In the genomic region with DNA sequence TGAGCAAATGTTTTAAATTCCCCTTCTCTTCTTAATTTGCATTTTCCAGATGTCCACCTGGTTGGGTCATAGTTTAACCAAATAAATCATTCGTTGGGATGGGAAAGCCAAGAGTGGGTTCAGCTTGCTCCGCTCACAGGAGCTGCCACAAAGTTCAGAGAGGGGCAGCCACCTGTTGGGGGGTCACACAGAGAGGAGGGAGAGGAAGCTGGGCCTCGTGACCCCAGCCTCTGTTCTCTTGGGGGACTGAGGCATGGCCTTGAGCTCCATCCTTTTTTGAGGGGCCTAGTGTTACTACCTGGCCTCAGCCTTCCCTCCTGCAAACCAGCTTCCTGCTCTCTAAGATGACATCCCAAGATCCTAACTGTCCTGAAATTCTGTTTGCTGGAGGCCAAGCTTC, we compare ENCODE assay signal across 18 cellular contexts. TPM values are rescaled to one million over a fixed set of nuclear protein-coding genes. Genes with fewer than 3 reads are reported as not detected.
DNase-seq lines count a peak whose midpoint lies in the region; ATAC-seq, FAIRE-seq and TF ChIP-seq lines count a peak whose summit lies in the region.
"Had no signal": no experiment of that assay in that cellular context is flagged by ENCODE, and none has a peak within 500 bp of the region (broad histone marks: within the 10 kb centered on the region; RNA-seq: fewer than 3 reads in every experiment).

No MANE protein-coding gene starts in this region.

- BruUV-seq in GM12878 (replicated peaks; lab: Mats Ljungman, UMichigan), result TSS peak; percentile 55

- peaks cover 48% of the 10 kb centered on the region for H3F3A ChIP-seq in DOHH2 (ENCODE audit: control insufficient read depth, insufficient read depth)

- in situ Hi-C loops in GM12878 (cut with MboI), result no loop called here

- no peaks in the 10 kb centered on the region for H3K9me3 ChIP-seq in DOHH2 (ENCODE audit: control insufficient read depth, insufficient read depth, low read length)
- no peaks in the 10 kb centered on the region for H3K9me3 ChIP-seq in Karpas-422 (ENCODE audit: low read length)
- no peaks in the 10 kb centered on the region for H3K9me3 ChIP-seq in GM12878 (replicated peaks; ENCODE audit: control insufficient read depth, insufficient read depth, low read length)
- H3K9me3 ChIP-seq in suprapubic skin, result no peaks in the 10 kb centered on the region
- H3K9me3 ChIP-seq: BLaER1, Caco-2 had no signal

- FAIRE-seq in GM12891 (lab: Jason Lieb, UNC) (peak; percentile 76), GM12878 (lab: Jason Lieb, UNC) (no peak)
- FAIRE-seq: GM18507, K562 had no signal

- no peak for TF ChIP-seq RAD21 in GM12878 (IDR thresholded peaks at IDR 0.05; ENCODE audit: insufficient read depth, low read depth, low read length)

- H3K27me3 ChIP-seq in DOHH2 (ENCODE audit: control insufficient read depth, low read length), result no peaks in the 10 kb centered on the region
- no peaks in the 10 kb centered on the region for H3K27me3 ChIP-seq in Karpas-422 (ENCODE audit: low read length)
- no peaks in the 10 kb centered on the region for H3K27me3 ChIP-seq in GM12878 (replicated peaks in 1 of 2; ENCODE audit: control insufficient read depth in 2 of 2, insufficient read depth in 2 of 2, low read length in 1 of 2)
- no peaks in the 10 kb centered on the region for H3K27me3 ChIP-seq in suprapubic skin
- H3K27me3 ChIP-seq: BLaER1 had no signal

- H3K27ac ChIP-seq in DOHH2 (ENCODE audit: low read depth, low read length) (peak overlapping the region; percentile 97), Karpas-422 (ENCODE audit: low read length) (peak overlapping the region; percentile 99), GM12878 (ENCODE audit: control insufficient read depth, insufficient read depth) (peak overlapping the region; percentile 1), suprapubic skin (no peak overlapping the region)
- H3K27ac ChIP-seq: BLaER1, HL-60 had no signal

- H3K79me2 ChIP-seq in DOHH2 (ENCODE audit: control insufficient read depth, low read length), result peaks cover 92% of the 10 kb centered on the region
- H3K79me2 ChIP-seq in Karpas-422 (ENCODE audit: low read length), result peaks cover 66% of the 10 kb centered on the region
- H3K79me2 ChIP-seq in GM12878 (ENCODE audit: control insufficient read depth, insufficient read depth, low read length), result peaks cover 10% of the 10 kb centered on the region

- RAD21 ChIA-PET in GM12878 (lab: Charles Lee; ENCODE audit: unreplicated experiment), result interaction anchor here (14.0 kb wide), 1 partner anchor 14 kb away, joined by 394 read pairs; no protein-coding TSS in a partner anchor

- intact Hi-C loops in GM12878 (cut with micrococcal nuclease; ENCODE audit: unreplicated experiment), result no loop called here

- H2AFZ ChIP-seq in Karpas-422 (ENCODE audit: low read length), result no peak overlapping the region
- H2AFZ ChIP-seq in GM12878 (ENCODE audit: control insufficient read depth, low read depth, low read length), result no peak overlapping the region

- no peak for ATAC-seq in GM12878
- no peak for ATAC-seq in GM18907 (IDR thresholded peaks at IDR 0.05; ENCODE audit: unreplicated experiment)
- ATAC-seq: K562 had no signal

- H3K36me3 ChIP-seq in DOHH2 (ENCODE audit: control insufficient read depth, low read length) (peaks cover 71% of the 10 kb centered on the region), Karpas-422 (ENCODE audit: insufficient read depth, low read length) (peaks cover 29% of the 10 kb centered on the region; the same call in 1 of the 2 replicates), GM12878 (ENCODE audit: control insufficient read depth in 2 of 2, insufficient read depth in 2 of 2, low read length in 1 of 2) (no peaks in the 10 kb centered on the region; a peak in 1 of 4 replicates), suprapubic skin (no peaks in the 10 kb centered on the region)

- H3K9ac ChIP-seq in Karpas-422 (ENCODE audit: low read length) (peak overlapping the region; percentile 94), GM12878 (ENCODE audit: control insufficient read depth, insufficient read depth, low read length) (no peak overlapping the region)
- H3K9ac ChIP-seq: BLaER1 had no signal

- WGBS in GM12878 (ENCODE audit: insufficient coverage, insufficient replicate concordance, low lambda C conversion rate, missing lambda C conversion rate), result 44% methylated on average over 3 of the region's 3 CpGs
- WGBS in suprapubic skin, result 90% methylated on average over 3 of the region's 3 CpGs

- H4K20me1 ChIP-seq in DOHH2 (ENCODE audit: control insufficient read depth, insufficient read depth, low read depth, low read length) (peaks cover 12% of the 10 kb centered on the region; the same call in 1 of the 2 replicates), Karpas-422 (ENCODE audit: insufficient read depth, low read depth, low read length) (peaks cover 30% of the 10 kb centered on the region; the same call in 1 of the 2 replicates), GM12878 (ENCODE audit: control insufficient read depth, insufficient read depth) (no peaks in the 10 kb centered on the region)

- no peak for TF ChIP-seq EP300 in GM12878 (IDR thresholded peaks at IDR 0.05; ENCODE audit: borderline replicate concordance in 1 of 2, control insufficient read depth in 1 of 2, low read depth in 2 of 2, low read length in 2 of 2)
- no peak for TF ChIP-seq EP300 in suprapubic skin (IDR thresholded peaks at IDR 0.05)

- H3K9me2 ChIP-seq in DOHH2 (replicated peaks; ENCODE audit: control insufficient read depth, low read length) (no peaks in the 10 kb centered on the region), Karpas-422 (replicated peaks; ENCODE audit: insufficient read depth, low read length) (no peaks in the 10 kb centered on the region)

- CTCF ChIA-PET in GM12878 (lab: Yijun Ruan, JAX), result interaction anchor here (4.6 to 6.6 kb wide), 3 partner anchors 10 to 21 kb away, joined by 22 to 86 read pairs (median 23); no protein-coding TSS in a partner anchor

- no peak for DNase-seq in GM12891 (ENCODE audit: insufficient read length, low spot score)
- peak; percentile 65 for DNase-seq in Karpas-422
- DNase-seq in GM12878 (ENCODE audit: low read depth, low spot score), result no peak
- DNase-seq in suprapubic skin (ENCODE audit: low spot score in 2 of 2), result no peak
- no peak for DNase-seq in central memory CD4-positive, alpha-beta T cell
- DNase-seq: 8988T; AML-193; Caco-2; CD8-positive, alpha-beta memory T cell; DMS53; HCEC 1CT; Kasumi-1 had no signal

- SMC1A ChIA-PET in GM12878 (lab: Charles Lee; ENCODE audit: uncharacterized antibody, unreplicated experiment), result interaction anchor here (0.9 to 4.8 kb wide), 5 partner anchors 11 to 26 kb away, joined by 3 to 83 read pairs (median 3); no protein-coding TSS in a partner anchor

- peak overlapping the region; percentile 96 for H3K4me3 ChIP-seq in DOHH2 (ENCODE audit: low read length)
- peak overlapping the region; percentile 78 for H3K4me3 ChIP-seq in Karpas-422 (ENCODE audit: low read length)
- peak overlapping the region; percentile 9; the same call in 1 of the 2 replicates for H3K4me3 ChIP-seq in GM12878
- no peak overlapping the region for H3K4me3 ChIP-seq in suprapubic skin
- H3K4me3 ChIP-seq: BLaER1, K562 had no signal

- H3K4me1 ChIP-seq in DOHH2 (ENCODE audit: control insufficient read depth, low read length) (peaks cover 70% of the 10 kb centered on the region), Karpas-422 (ENCODE audit: low read length) (peaks cover 86% of the 10 kb centered on the region), GM12878 (ENCODE audit: control insufficient read depth, insufficient read depth, low read length) (peaks cover 24% of the 10 kb centered on the region), suprapubic skin (peaks cover 9% of the 10 kb centered on the region)
- H3K4me1 ChIP-seq: Caco-2 had no signal

- H3K4me2 ChIP-seq in DOHH2 (ENCODE audit: low read length) (peak overlapping the region; percentile 91), Karpas-422 (ENCODE audit: low read depth, low read length, poor library complexity, severe bottlenecking) (peak overlapping the region; percentile 89), GM12878 (ENCODE audit: control insufficient read depth, insufficient read depth) (peak overlapping the region; percentile 40)
- H3K4me2 ChIP-seq: BLaER1 had no signal

- TF ChIP-seq POLR2A in GM12891 (IDR thresholded peaks at IDR 0.05; ENCODE audit: low read depth, low read length) (no peak), GM12878 (IDR thresholded peaks at IDR 0.05; ENCODE audit: low read depth, low read length) (no peak), suprapubic skin (IDR thresholded peaks at IDR 0.05) (no peak)

- POLR2A ChIA-PET in GM12878 (lab: Charles Lee), result interaction anchor here (4.0 kb wide), 1 partner anchor 10 kb away, joined by 74 read pairs; no protein-coding TSS in a partner anchor

- TF ChIP-seq CTCF in DOHH2 (IDR thresholded peaks at IDR 0.05; ENCODE audit: low read depth, low read length, poor library complexity, severe bottlenecking), result no peak
- TF ChIP-seq CTCF in GM12878 (IDR thresholded peaks at IDR 0.05 in 2 of 3, conservative IDR thresholded peaks at IDR 0.05 in 1 of 3; ENCODE audit: control insufficient read depth in 2 of 3, extremely low read depth in 1 of 3, insufficient read depth in 1 of 3, low read depth in 3 of 3, low read length in 3 of 3), result no peak
- no peak for TF ChIP-seq CTCF in suprapubic skin (IDR thresholded peaks at IDR 0.05)

RNA-seq across cellular contexts. Expression of a gene that starts 2.5 kb away (rescaled TPM):
- polyA plus RNA-seq in GM12891 (2012; ENCODE audit: low read depth, missing spikeins), result 64.8 TPM
- total RNA-seq in Karpas-422 (2014; rRNA removed; shearing (Covaris generic); ENCODE audit: low replicate concordance), result 395 and 679 TPM in 2 replicates
- 4.9 and 5.2 TPM in 2 replicates for total RNA-seq in GM12878 (2013; cell fraction: nucleolus; rRNA removed)
- total RNA-seq in GM12878 (2014; rRNA removed) (13.6 and 17.9 TPM in 2 replicates), GM12878 (2014; rRNA removed; fragmentation: Illumina TruSeq; extraction: Trizol) (6.4 and 7.6 TPM in 2 replicates), GM12878 (2021) (33.0 and 36.6 TPM in 2 replicates), suprapubic skin (1 to 10 TPM in 1 of 4 donors, under 1 TPM in 2, not detected in 1; 0.68 to 1.8 (median 0.73) TPM)
- polyA plus RNA-seq in GM12878 (2011; ENCODE audit: low read depth), result 13.7 TPM
- polyA plus RNA-seq in GM12878 (2011; rRNA removed) (0.69 and 1.8 TPM in 2 replicates), GM12878 (2014; fragmentation: Illumina TruSeq; extraction: Trizol) (4.2 and 10.0 TPM in 2 replicates), GM12878 (2014; fragmentation: Nextera tagmentation; extraction: Ambion mirVana) (under 1 TPM; 0.09 to 0.21 TPM), GM12878 (2014; rRNA removed) (22.7 and 33.8 TPM in 2 replicates), GM12878 (2016; fragmentation: Nextera tagmentation; extraction: Ambion mirVana) (10 to 100 TPM in 1 of 2 experiments, 1 to 10 TPM in 1; 7.8 to 11.3 TPM)
- 4.8 and 5.5 TPM in 2 replicates for polyA plus RNA-seq in GM12878 (2011; cell fraction: cytosol; rRNA removed)
- 8.7 and 9.5 TPM in 2 replicates for polyA plus RNA-seq in GM12878 (2011; cell fraction: nucleus; rRNA removed)
- polyA plus RNA-seq in GM12878 (2012), result 42.4 and 45.0 TPM in 2 replicates
- polyA minus RNA-seq in GM12878 (2011; rRNA and poly(A)+ RNA removed), result 0.59 and 3.2 TPM in 2 replicates
- 1.7 and 2.5 TPM in 2 replicates for polyA minus RNA-seq in GM12878 (2011; cell fraction: cytosol; rRNA and poly(A)+ RNA removed)
- 2.1 and 3.3 TPM in 2 replicates for polyA minus RNA-seq in GM12878 (2011; cell fraction: nucleus; rRNA and poly(A)+ RNA removed)
- polyA plus RNA-seq: CD8-positive, alpha-beta memory T cell had no signal

RNA-seq across cellular contexts. Expression of a gene that starts 24.3 kb away (rescaled TPM):
- 14.7 TPM for polyA plus RNA-seq in GM12891 (2012; ENCODE audit: low read depth, missing spikeins)
- total RNA-seq in Karpas-422 (2014; rRNA removed; shearing (Covaris generic); ENCODE audit: low replicate concordance), result 6.6 and 12.3 TPM in 2 replicates
- 31.6 and 35.8 TPM in 2 replicates for total RNA-seq in GM12878 (2013; cell fraction: nucleolus; rRNA removed)
- 31.1 and 33.5 TPM in 2 replicates for total RNA-seq in GM12878 (2014; rRNA removed)
- total RNA-seq in GM12878 (2014; rRNA removed; fragmentation: Illumina TruSeq; extraction: Trizol), result 14.9 TPM in 2 replicates
- 25.8 and 27.1 TPM in 2 replicates for total RNA-seq in GM12878 (2021)
- polyA plus RNA-seq in GM12878 (2011; ENCODE audit: low read depth), result 9.7 TPM
- polyA plus RNA-seq in GM12878 (2011; rRNA removed), result 5.3 and 13.7 TPM in 2 replicates
- polyA plus RNA-seq in GM12878 (2011; cell fraction: cytosol; rRNA removed), result 15.2 and 24.3 TPM in 2 replicates
- polyA plus RNA-seq in GM12878 (2011; cell fraction: nucleus; rRNA removed), result 25.3 and 37.8 TPM in 2 replicates
- 10.9 and 13.6 TPM in 2 replicates for polyA plus RNA-seq in GM12878 (2012)
- 8.6 and 19.6 TPM in 2 replicates for polyA plus RNA-seq in GM12878 (2014; fragmentation: Illumina TruSeq; extraction: Trizol)
- polyA plus RNA-seq in GM12878 (2014; fragmentation: Nextera tagmentation; extraction: Ambion mirVana), result 1 to 10 TPM; 3.7 to 6.0 TPM
- 30.8 and 31.5 TPM in 2 replicates for polyA plus RNA-seq in GM12878 (2014; rRNA removed)
- polyA plus RNA-seq in GM12878 (2016; fragmentation: Nextera tagmentation; extraction: Ambion mirVana), result 10 to 100 TPM; 39.0 to 40.3 TPM
- 8.3 and 14.1 TPM in 2 replicates for polyA minus RNA-seq in GM12878 (2011; rRNA and poly(A)+ RNA removed)
- 5.9 and 10.2 TPM in 2 replicates for polyA minus RNA-seq in GM12878 (2011; cell fraction: cytosol; rRNA and poly(A)+ RNA removed)
- 6.8 and 16.6 TPM in 2 replicates for polyA minus RNA-seq in GM12878 (2011; cell fraction: nucleus; rRNA and poly(A)+ RNA removed)
- 10 to 100 TPM in 3 of 4 donors, 1 to 10 TPM in 1; 6.9 to 33.9 (median 17.9) TPM for total RNA-seq in suprapubic skin

RNA-seq across cellular contexts. Expression of a gene that starts 24.4 kb away (rescaled TPM):
- polyA plus RNA-seq in GM12891 (2012; ENCODE audit: low read depth, missing spikeins), result 119 TPM
- total RNA-seq in Karpas-422 (2014; rRNA removed; shearing (Covaris generic); ENCODE audit: low replicate concordance), result 170 and 176 TPM in 2 replicates
- total RNA-seq in GM12878 (2013; cell fraction: nucleolus; rRNA removed), result 47.3 and 51.9 TPM in 2 replicates
- total RNA-seq in GM12878 (2014; rRNA removed) (98.3 and 125 TPM in 2 replicates), GM12878 (2014; rRNA removed; fragmentation: Illumina TruSeq; extraction: Trizol) (81.0 and 88.1 TPM in 2 replicates), GM12878 (2021) (113 and 118 TPM in 2 replicates), suprapubic skin (10 to 100 TPM; 37.9 to 47.6 (median 45.7) TPM)
- polyA plus RNA-seq in GM12878 (2011; ENCODE audit: low read depth), result 100 TPM
- polyA plus RNA-seq in GM12878 (2011; rRNA removed) (35.0 and 73.8 TPM in 2 replicates), GM12878 (2014; fragmentation: Illumina TruSeq; extraction: Trizol) (40.2 and 89.4 TPM in 2 replicates), GM12878 (2014; fragmentation: Nextera tagmentation; extraction: Ambion mirVana) (10 to 100 TPM; 70.8 TPM), GM12878 (2014; rRNA removed) (102 and 126 TPM in 2 replicates), GM12878 (2016; fragmentation: Nextera tagmentation; extraction: Ambion mirVana) (100 to 1,000 TPM; 108 to 119 TPM)
- 124 and 158 TPM in 2 replicates for polyA plus RNA-seq in GM12878 (2011; cell fraction: cytosol; rRNA removed)
- 213 and 235 TPM in 2 replicates for polyA plus RNA-seq in GM12878 (2011; cell fraction: nucleus; rRNA removed)
- 113 and 114 TPM in 2 replicates for polyA plus RNA-seq in GM12878 (2012)
- 55.2 and 80.2 TPM in 2 replicates for polyA minus RNA-seq in GM12878 (2011; rRNA and poly(A)+ RNA removed)
- polyA minus RNA-seq in GM12878 (2011; cell fraction: cytosol; rRNA and poly(A)+ RNA removed), result 34.3 and 37.6 TPM in 2 replicates
- polyA minus RNA-seq in GM12878 (2011; cell fraction: nucleus; rRNA and poly(A)+ RNA removed), result 57.1 and 106 TPM in 2 replicates

RNA-seq across cellular contexts. Expression of a gene that starts 29.3 kb away (rescaled TPM):
- polyA plus RNA-seq in GM12891 (2012; ENCODE audit: low read depth, missing spikeins), result 14.2 TPM
- total RNA-seq in Karpas-422 (2014; rRNA removed; shearing (Covaris generic); ENCODE audit: low replicate concordance), result 24.9 and 58.5 TPM in 2 replicates
- 46.2 and 47.6 TPM in 2 replicates for total RNA-seq in GM12878 (2013; cell fraction: nucleolus; rRNA removed)
- total RNA-seq in GM12878 (2014; rRNA removed), result 27.6 and 32.1 TPM in 2 replicates
- 8.4 and 9.1 TPM in 2 replicates for total RNA-seq in GM12878 (2014; rRNA removed; fragmentation: Illumina TruSeq; extraction: Trizol)
- 27.7 and 28.3 TPM in 2 replicates for total RNA-seq in GM12878 (2021)
- polyA plus RNA-seq in GM12878 (2011; ENCODE audit: low read depth), result 5.5 TPM
- 5.7 and 16.4 TPM in 2 replicates for polyA plus RNA-seq in GM12878 (2011; rRNA removed)
- 27.9 and 35.4 TPM in 2 replicates for polyA plus RNA-seq in GM12878 (2011; cell fraction: cytosol; rRNA removed)
- 115 and 130 TPM in 2 replicates for polyA plus RNA-seq in GM12878 (2011; cell fraction: nucleus; rRNA removed)
- 13.5 and 16.7 TPM in 2 replicates for polyA plus RNA-seq in GM12878 (2012)
- polyA plus RNA-seq in GM12878 (2014; fragmentation: Illumina TruSeq; extraction: Trizol), result 0.79 and 7.3 TPM in 2 replicates
- polyA plus RNA-seq in GM12878 (2014; fragmentation: Nextera tagmentation; extraction: Ambion mirVana), result 1 to 10 TPM; 1.1 to 2.0 TPM
- 37.1 and 43.9 TPM in 2 replicates for polyA plus RNA-seq in GM12878 (2014; rRNA removed)
- 10 to 100 TPM; 21.6 to 24.6 TPM for polyA plus RNA-seq in GM12878 (2016; fragmentation: Nextera tagmentation; extraction: Ambion mirVana)
- 35.9 and 41.4 TPM in 2 replicates for polyA minus RNA-seq in GM12878 (2011; rRNA and poly(A)+ RNA removed)
- polyA minus RNA-seq in GM12878 (2011; cell fraction: cytosol; rRNA and poly(A)+ RNA removed), result 16.3 and 17.4 TPM in 2 replicates
- polyA minus RNA-seq in GM12878 (2011; cell fraction: nucleus; rRNA and poly(A)+ RNA removed), result 31.8 and 53.4 TPM in 2 replicates
- 10 to 100 TPM; 23.4 to 31.8 (median 27.9) TPM for total RNA-seq in suprapubic skin

RNA-seq across cellular contexts. Expression of a gene that starts 35.6 kb away (rescaled TPM):
- polyA plus RNA-seq in GM12891 (2012; ENCODE audit: low read depth, missing spikeins), result 13.3 TPM
- 6.9 and 21.4 TPM in 2 replicates for total RNA-seq in Karpas-422 (2014; rRNA removed; shearing (Covaris generic); ENCODE audit: low replicate concordance)
- 10.1 and 12.1 TPM in 2 replicates for total RNA-seq in GM12878 (2013; cell fraction: nucleolus; rRNA removed)
- 22.4 and 23.9 TPM in 2 replicates for total RNA-seq in GM12878 (2014; rRNA removed)
- 19.7 and 22.5 TPM in 2 replicates for total RNA-seq in GM12878 (2014; rRNA removed; fragmentation: Illumina TruSeq; extraction: Trizol)
- total RNA-seq in GM12878 (2021), result 27.8 and 28.5 TPM in 2 replicates
- polyA plus RNA-seq in GM12878 (2011; ENCODE audit: low read depth), result 9.9 TPM
- 13.0 and 22.0 TPM in 2 replicates for polyA plus RNA-seq in GM12878 (2011; rRNA removed)
- 17.5 and 27.3 TPM in 2 replicates for polyA plus RNA-seq in GM12878 (2011; cell fraction: cytosol; rRNA removed)
- 42.0 and 47.9 TPM in 2 replicates for polyA plus RNA-seq in GM12878 (2011; cell fraction: nucleus; rRNA removed)
- polyA plus RNA-seq in GM12878 (2012), result 14.9 and 16.6 TPM in 2 replicates
- 13.6 and 21.5 TPM in 2 replicates for polyA plus RNA-seq in GM12878 (2014; fragmentation: Illumina TruSeq; extraction: Trizol)
- polyA plus RNA-seq in GM12878 (2014; fragmentation: Nextera tagmentation; extraction: Ambion mirVana), result 10 to 100 TPM; 43.3 to 44.8 TPM
- 31.0 and 33.7 TPM in 2 replicates for polyA plus RNA-seq in GM12878 (2014; rRNA removed)
- 10 to 100 TPM; 28.4 to 29.0 TPM for polyA plus RNA-seq in GM12878 (2016; fragmentation: Nextera tagmentation; extraction: Ambion mirVana)
- polyA minus RNA-seq in GM12878 (2011; rRNA and poly(A)+ RNA removed), result 7.8 and 15.9 TPM in 2 replicates
- 4.4 and 5.5 TPM in 2 replicates for polyA minus RNA-seq in GM12878 (2011; cell fraction: cytosol; rRNA and poly(A)+ RNA removed)
- 7.3 and 10.1 TPM in 2 replicates for polyA minus RNA-seq in GM12878 (2011; cell fraction: nucleus; rRNA and poly(A)+ RNA removed)
- 10 to 100 TPM; 16.6 to 30.9 (median 24.9) TPM for total RNA-seq in suprapubic skin

Comparison
In these comparisons a context has a peak if more than half of its experiments do, and no peak if none do; other contexts are left out.
1. H3K4me2 ChIP-seq: peak in every context shown above with its lines; median percentile 91 in DOHH2; 89 in Karpas-422; 40 in GM12878.
2. RNA of a gene that starts 2.5 kb away (total RNA-seq): 395 to 679 TPM in Karpas-422; 4.9 to 36.6 TPM in GM12878 and 0.68 to 1.8 TPM in suprapubic skin; every median in the first group is over 10 times any median in the second.